In the genomic region with DNA sequence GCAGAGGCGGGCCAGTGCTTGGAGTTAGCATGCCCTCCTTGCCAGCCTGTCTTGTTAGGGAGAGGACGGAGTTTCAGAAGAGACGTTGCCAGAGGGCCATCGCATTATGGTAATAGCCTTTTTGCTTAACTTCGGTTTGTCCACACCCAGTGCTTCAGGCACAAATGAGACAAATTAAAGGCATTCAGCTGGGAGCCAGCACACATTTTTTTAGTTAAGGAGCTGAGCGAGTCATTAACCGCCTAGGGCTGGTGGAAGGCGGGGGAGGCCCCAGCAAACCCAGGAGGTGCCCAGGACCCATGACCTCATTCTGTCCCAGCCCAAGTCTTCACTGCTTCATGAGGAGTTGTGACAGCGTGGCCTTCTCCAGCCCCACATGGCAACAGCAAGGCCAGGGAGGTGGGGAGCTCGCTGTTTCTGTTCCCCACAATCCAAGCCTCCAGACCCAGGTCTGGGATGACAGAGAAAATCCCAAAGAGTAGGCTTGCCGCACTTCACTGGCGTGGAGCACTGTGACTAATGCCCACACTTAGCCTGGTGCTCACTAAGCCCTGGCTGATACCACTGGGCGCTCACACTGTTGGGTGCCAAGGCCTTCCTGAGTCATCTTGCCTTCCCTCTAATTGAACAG, we compare ENCODE assay signal across 9 cellular contexts.
DNase-seq lines count a peak whose midpoint lies in the region; ATAC-seq lines count a peak whose summit lies in the region.
"Had no signal": no experiment of that assay in that cellular context is flagged by ENCODE, and none has a peak within 500 bp of the region (broad histone marks: within the 10 kb centered on the region; RNA-seq: fewer than 3 reads in every experiment).

No MANE protein-coding gene starts in this region.

- ATAC-seq in GM21737 (IDR thresholded peaks at IDR 0.05; ENCODE audit: unreplicated experiment) = no peak

- DNase-seq in GM04503 (ENCODE audit: low read depth) (peak; percentile 85), NCI-H446 treated with DMSO at 0.1 percent for 48 hours (lab: John Stamatoyannopoulos, UW) (peak; percentile 18), epidermal melanocyte (ENCODE audit: insufficient read length, low spot score) (peak; percentile 87), retina (peak; percentile 89), putamen (ENCODE audit: low spot score) (no peak), nucleus accumbens (lab: John Stamatoyannopoulos, UW) (no peak), occipital lobe (lab: John Stamatoyannopoulos, UW) (no peak)
- DNase-seq: activated CD4-positive, alpha-beta T cell treated with anti-CD3 and anti-CD28 coated beads for 1 hour had no signal

Comparison
In these comparisons a context has a peak if more than half of its experiments do, and no peak if none do; other contexts are left out.
1. DNase-seq: peak in GM04503 (single experiment), NCI-H446 treated with DMSO at 0.1 percent for 48 hours (single experiment), epidermal melanocyte (single experiment) and retina (single experiment); none in putamen (single experiment), nucleus accumbens (0 of 56) and occipital lobe (single experiment).